8 cellular contexts compared by ENCODE assay signal in the genomic region with DNA sequence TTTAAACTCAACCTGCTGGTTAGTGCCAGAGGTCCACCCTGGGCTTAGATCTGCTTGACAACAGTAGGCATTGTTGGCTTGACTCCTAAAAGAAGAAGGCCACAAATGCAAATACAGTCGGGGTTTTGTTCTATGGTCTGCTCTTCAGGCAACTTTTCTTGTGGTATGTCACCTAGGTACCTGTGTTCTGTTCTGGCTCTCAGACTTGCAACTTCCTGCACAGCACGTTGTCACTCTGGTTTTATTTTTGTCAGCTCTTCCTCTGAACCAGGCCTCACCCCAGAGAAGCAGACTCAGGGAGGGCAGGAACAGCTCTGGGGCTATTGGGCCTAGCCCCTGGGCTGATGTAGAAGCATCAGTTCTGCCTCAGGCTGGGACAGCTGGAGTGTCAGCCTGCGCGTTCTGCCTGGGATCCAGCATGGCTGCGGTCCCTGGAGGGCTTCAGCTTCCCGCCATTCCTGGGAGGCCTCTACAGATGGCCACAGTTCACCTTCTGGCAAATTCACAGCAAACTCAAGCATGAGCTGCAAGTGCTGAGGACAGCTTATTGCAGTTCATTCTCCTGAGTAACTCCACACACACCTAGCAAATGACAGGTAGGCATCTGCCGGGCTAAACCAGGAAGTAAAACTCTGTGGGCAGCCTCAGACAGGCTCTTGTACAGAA. TPM values are rescaled to one million over a fixed set of nuclear protein-coding genes. Genes with fewer than 3 reads are reported as not detected.
A peak's percentile ranks its signal among the peaks of the same experiment; 100 is the strongest.
DNase-seq lines count a peak whose midpoint lies in the region; ATAC-seq and TF ChIP-seq lines count a peak whose summit lies in the region.

No MANE protein-coding gene starts in this region.

- H3K4me3 ChIP-seq in OCI-LY3 (ENCODE audit: low read length): peak overlapping the region; percentile 22; the same call in 1 of the 2 replicates
- H3K4me3 ChIP-seq in skin epidermis: no peak overlapping the region
- no peak overlapping the region for H3K4me3 ChIP-seq in MG63

- H3K27ac ChIP-seq in OCI-LY3 (ENCODE audit: low read length) (peak overlapping the region; percentile 89), skin epidermis (peak overlapping the region in 20 of 21 experiments; percentile 33 to 99 (median 80))

- H3K27ac Mint-ChIP-seq in nephron progenitor cell: no peak overlapping the region

- peak; percentile 57 for DNase-seq in cerebellar cortex (ENCODE audit: low spot score)
- DNase-seq in NCI-H2081 treated with DMSO at 0.1 percent for 48 hours (lab: John Stamatoyannopoulos, UW): no peak
- DNase-seq in MG63: no peak
- DNase-seq in nephron progenitor cell: no peak

- H3K9me3 ChIP-seq in OCI-LY3 (ENCODE audit: insufficient read depth, low read length) (no peaks in the 10 kb centered on the region), MG63 (no peaks in the 10 kb centered on the region)

- TF ChIP-seq CTCF in OCI-LY3 (IDR thresholded peaks at IDR 0.05; ENCODE audit: low read depth, low read length): no peak
- no peak for TF ChIP-seq CTCF in nephron progenitor cell (IDR thresholded peaks at IDR 0.05)

- no peaks in the 10 kb centered on the region for H3K36me3 ChIP-seq in OCI-LY3 (replicated peaks; ENCODE audit: low read depth, low read length)
- H3K36me3 ChIP-seq in MG63: no peaks in the 10 kb centered on the region

- H3K4me2 ChIP-seq in OCI-LY3 (ENCODE audit: low read length): peak overlapping the region; percentile 70

- peaks cover 4% of the 10 kb centered on the region for H3K9me3 Mint-ChIP-seq in nephron progenitor cell

- no peaks in the 10 kb centered on the region for H3K79me2 ChIP-seq in OCI-LY3 (ENCODE audit: low read length)

- no peaks in the 10 kb centered on the region for H4K20me1 ChIP-seq in OCI-LY3 (ENCODE audit: insufficient read depth, low read length)

- peaks cover 3% of the 10 kb centered on the region for H3K27me3 Mint-ChIP-seq in nephron progenitor cell (ENCODE audit: low read depth, poor library complexity)

- H3K4me1 ChIP-seq in OCI-LY3 (ENCODE audit: low read length): peaks cover 83% of the 10 kb centered on the region

- no peaks in the 10 kb centered on the region for H3K36me3 Mint-ChIP-seq in nephron progenitor cell (ENCODE audit: low read depth)

- H3K27me3 ChIP-seq in OCI-LY3 (ENCODE audit: low read depth, low read length): no peaks in the 10 kb centered on the region
- H3K27me3 ChIP-seq in MG63: no peaks in the 10 kb centered on the region

- peak overlapping the region; percentile 50; the same call in 1 of the 2 replicates for H3K9ac ChIP-seq in OCI-LY3 (ENCODE audit: low read length)

- H3K4me3 Mint-ChIP-seq in nephron progenitor cell: no peak overlapping the region

- peak; percentile 41 for ATAC-seq in GM18868 (IDR thresholded peaks at IDR 0.05; ENCODE audit: unreplicated experiment)
- ATAC-seq in HG02588 (IDR thresholded peaks at IDR 0.05; ENCODE audit: unreplicated experiment): peak; percentile 50

- peaks cover 35% of the 10 kb centered on the region for H3K4me1 Mint-ChIP-seq in nephron progenitor cell

- H2AFZ ChIP-seq in OCI-LY3 (ENCODE audit: low read depth, low read length): no peak overlapping the region

RNA-seq across cellular contexts. Expression of a gene that starts 11.0 kb away (rescaled TPM):
- total RNA-seq in MG63 (2014; rRNA removed; shearing (Covaris generic); ENCODE audit: low replicate concordance): 20.0 and 25.8 TPM in 2 replicates

RNA-seq across cellular contexts. Expression of a gene that starts 58.3 kb away (rescaled TPM):
- total RNA-seq in MG63 (2014; rRNA removed; shearing (Covaris generic); ENCODE audit: low replicate concordance): 13.1 and 28.5 TPM in 2 replicates

RNA-seq across cellular contexts. Expression of a gene that starts 58.7 kb away (rescaled TPM):
- 11.1 and 15.4 TPM in 2 replicates for total RNA-seq in MG63 (2014; rRNA removed; shearing (Covaris generic); ENCODE audit: low replicate concordance)
